In genomic region chrX:64395568-64395929, GRCh38 we compare ENCODE assay signal across 8 cellular contexts. TPM values are rescaled to one million over a fixed set of nuclear protein-coding genes. Genes with fewer than 3 reads are reported as not detected.
DNase-seq lines count a peak whose midpoint lies in the region; ATAC-seq and TF ChIP-seq lines count a peak whose summit lies in the region.

No MANE protein-coding gene starts in this region.

- peak; percentile 22 for ATAC-seq in CD4-positive, alpha-beta T cell (ENCODE audit: poor library complexity)
- ATAC-seq in GM21390 (IDR thresholded peaks at IDR 0.05; ENCODE audit: unreplicated experiment) = peak; percentile 36
- ATAC-seq in stimulated activated naive B cell treated with anti-CD40 and anti-IgM and Interleukin-4, amounts not matched to agents 10 μg/mL and 1 μg/mL and 100 μg/mL, for 72 hours (replicated peaks) = peak; percentile 22 to 43

- no peak for TF ChIP-seq CTCF in CD4-positive, alpha-beta T cell (IDR thresholded peaks at IDR 0.05)
- TF ChIP-seq CTCF in fibroblast of lung (conservative IDR thresholded peaks at IDR 0.05 in 1 of 2, IDR thresholded peaks at IDR 0.05 in 1 of 2; ENCODE audit: low read depth in 1 of 2, low read length in 2 of 2) = no peak

- no peaks in the 10 kb centered on the region for H3K4me1 ChIP-seq in fibroblast of lung (ENCODE audit: control insufficient read depth, extremely low read depth, insufficient read depth, low read length)

- peak overlapping the region in 1 of 4 experiments; percentile 61 for H3K4me3 ChIP-seq in fibroblast of lung (replicated peaks in 1 of 4; ENCODE audit: control extremely low read depth in 1 of 4, insufficient read depth in 1 of 4, low read depth in 3 of 4, low read length in 4 of 4)

- no peaks in the 10 kb centered on the region for H3K27me3 ChIP-seq in CD4-positive, alpha-beta T cell (ENCODE audit: control insufficient read depth, insufficient read depth, low read length)
- H3K27me3 ChIP-seq in fibroblast of lung (ENCODE audit: control insufficient read depth, insufficient read depth, low read length) = no peaks in the 10 kb centered on the region

- H3K4me3 Mint-ChIP-seq in CD4-positive, alpha-beta T cell = peak overlapping the region; percentile 90
- peak overlapping the region; percentile 93 to 98 (median 96) for H3K4me3 Mint-ChIP-seq in IgD-negative memory B cell
- H3K4me3 Mint-ChIP-seq in stimulated activated naive B cell treated with anti-CD40 and anti-IgM and Interleukin-4, amounts not matched to agents 10 μg/mL and 1 μg/mL and 100 μg/mL, for 72 hours = peak overlapping the region; percentile 87 to 97

- H3K9me3 Mint-ChIP-seq in CD4-positive, alpha-beta T cell = no peaks in the 10 kb centered on the region
- H3K9me3 Mint-ChIP-seq in IgD-negative memory B cell = no peaks in the 10 kb centered on the region
- H3K9me3 Mint-ChIP-seq in stimulated activated naive B cell treated with anti-CD40 and anti-IgM and Interleukin-4, amounts not matched to agents 10 μg/mL and 1 μg/mL and 100 μg/mL, for 72 hours = peaks cover 0 to 8% of the 10 kb centered on the region in 2 donors

- H3K27me3 Mint-ChIP-seq in CD4-positive, alpha-beta T cell = no peaks in the 10 kb centered on the region
- H3K27me3 Mint-ChIP-seq in IgD-negative memory B cell = peaks cover 6% of the 10 kb centered on the region
- H3K27me3 Mint-ChIP-seq in stimulated activated naive B cell treated with anti-CD40 and anti-IgM and Interleukin-4, amounts not matched to agents 10 μg/mL and 1 μg/mL and 100 μg/mL, for 72 hours = peaks cover 0 to 6% of the 10 kb centered on the region in 2 donors

- H3K27ac ChIP-seq in CD4-positive, alpha-beta T cell (ENCODE audit: low read depth, low read length) = no peak overlapping the region
- no peak overlapping the region for H3K27ac ChIP-seq in fibroblast of lung (ENCODE audit: insufficient read depth, low read length)

- POLR2A ChIA-PET in CD4-positive, alpha-beta T cell (lab: Charles Lee) = interaction anchor here (0.7 to 1.5 kb wide), 3 partner anchors 93 to 1139 kb away, joined by 3 to 8 read pairs (median 3); partner anchors contain the start of gene AMER1

- intact Hi-C loops in CD4-positive, alpha-beta T cell (cut with DNase I, micrococcal nuclease) = loop anchor here (1.0 to 5.0 kb wide), 3 partner anchors 189 to 582 kb away; partner anchors contain the start of genes AMER1 (in 1 of the 2) and ZC4H2 (in 1 of the 2)

- no peak for DNase-seq in CD4-positive, alpha-beta T cell
- DNase-seq in fibroblast of lung (ENCODE audit: low read depth in 2 of 2) (no peak), ecto neural progenitor cell (ENCODE audit: low spot score) (no peak), foreskin melanocyte (no peak), NCI-H1436 treated with DMSO at 0.1 percent for 48 hours (lab: John Stamatoyannopoulos, UW) (no peak)
- DNase-seq in stimulated activated naive B cell treated with anti-CD40 and anti-IgM and Interleukin-4, amounts not matched to agents 10 μg/mL and 1 μg/mL and 100 μg/mL, for 72 hours = no peak

- H3K36me3 Mint-ChIP-seq in CD4-positive, alpha-beta T cell (ENCODE audit: low read depth) = peaks cover 10% of the 10 kb centered on the region
- H3K36me3 Mint-ChIP-seq in IgD-negative memory B cell = no peaks in the 10 kb centered on the region
- H3K36me3 Mint-ChIP-seq in stimulated activated naive B cell treated with anti-CD40 and anti-IgM and Interleukin-4, amounts not matched to agents 10 μg/mL and 1 μg/mL and 100 μg/mL, for 72 hours = peaks cover 0 to 2% of the 10 kb centered on the region in 2 donors

- no peaks in the 10 kb centered on the region for H3K36me3 ChIP-seq in fibroblast of lung (ENCODE audit: control insufficient read depth, insufficient read depth, low read length)

- H4K20me1 ChIP-seq in fibroblast of lung (ENCODE audit: control insufficient read depth, extremely low read depth, insufficient read depth, low read length) = no peaks in the 10 kb centered on the region

- CTCF ChIA-PET in CD4-positive, alpha-beta T cell (lab: Charles Lee) = no interaction called here

- no peak overlapping the region for H3K9ac ChIP-seq in fibroblast of lung (ENCODE audit: insufficient read depth, low read length)

- H3K4me2 ChIP-seq in fibroblast of lung (ENCODE audit: extremely low read depth, insufficient read depth, low read length) = peak overlapping the region; percentile 13

- H2AFZ ChIP-seq in fibroblast of lung (ENCODE audit: low read length) = no peak overlapping the region

- no peaks in the 10 kb centered on the region for H3K9me3 ChIP-seq in CD4-positive, alpha-beta T cell (ENCODE audit: control insufficient read depth, low read length)
- no peaks in the 10 kb centered on the region for H3K9me3 ChIP-seq in fibroblast of lung (ENCODE audit: control insufficient read depth, insufficient read depth, low read depth, low read length)

- peak overlapping the region; percentile 85 for H3K27ac Mint-ChIP-seq in CD4-positive, alpha-beta T cell
- H3K27ac Mint-ChIP-seq in IgD-negative memory B cell = peak overlapping the region in 2 of 3 donors; percentile 22 to 85
- H3K27ac Mint-ChIP-seq in stimulated activated naive B cell treated with anti-CD40 and anti-IgM and Interleukin-4, amounts not matched to agents 10 μg/mL and 1 μg/mL and 100 μg/mL, for 72 hours = no peak overlapping the region

- no peaks in the 10 kb centered on the region for H3K79me2 ChIP-seq in fibroblast of lung (ENCODE audit: control insufficient read depth, insufficient read depth, low read length)

- peaks cover 46% of the 10 kb centered on the region for H3K4me1 Mint-ChIP-seq in CD4-positive, alpha-beta T cell (ENCODE audit: low read depth)
- peaks cover 8 to 17% (median 8%) of the 10 kb centered on the region in 3 donors for H3K4me1 Mint-ChIP-seq in IgD-negative memory B cell
- peaks cover 4 to 18% of the 10 kb centered on the region in 2 donors for H3K4me1 Mint-ChIP-seq in stimulated activated naive B cell treated with anti-CD40 and anti-IgM and Interleukin-4, amounts not matched to agents 10 μg/mL and 1 μg/mL and 100 μg/mL, for 72 hours

RNA-seq across cellular contexts. Expression of gene MTMR8, which starts 0.3 kb away (rescaled TPM):
- 1 to 10 TPM; 2.3 to 3.1 TPM for total RNA-seq in CD4-positive, alpha-beta T cell
- polyA plus RNA-seq in IgD-negative memory B cell (1.7 TPM), fibroblast of lung (0.07 and 0.34 TPM in 2 replicates)
- total RNA-seq in fibroblast of lung = 0.66 and 1.0 TPM in 2 replicates
- 0.15 TPM in 2 replicates for polyA plus RNA-seq in fibroblast of lung (2012)
- polyA minus RNA-seq in fibroblast of lung (ENCODE audit: low replicate concordance) = not detected in 2 replicates
